In genomic region chr2:41832218-41832617, GRCh38 we compare ENCODE assay signal across 18 cellular contexts.
"Had no signal": no experiment of that assay in that cellular context is flagged by ENCODE, and none has a peak within 500 bp of the region (broad histone marks: within the 10 kb centered on the region; RNA-seq: fewer than 3 reads in every experiment).

No MANE protein-coding gene starts in this region.

- DNase-seq: effector CD4-positive, alpha-beta T cell; endodermal cell; erythroblast; foreskin keratinocyte; hippocampal formation; left colon; left ventricle myocardium superior; mesendoderm; naive B cell; occipital lobe; spleen; stimulated activated CD4-positive, alpha-beta T cell treated with anti-CD3 and anti-CD28 coated beads, Interleukin-15, amount 100 ng/mL, for 24 hours; stimulated activated CD4-positive, alpha-beta T cell treated with anti-CD3 and anti-CD28 coated beads, Interleukin-1b, Interleukin-23, amount 100 ng/mL, for 48 hours; stimulated activated CD4-positive, alpha-beta T cell treated with anti-CD3 and anti-CD28 coated beads, Interleukin-4, amount 100 ng/mL, for 24 hours; tibial artery; upper lobe of left lung had no signal

- ATAC-seq: foreskin keratinocyte; left colon; left ventricle myocardium superior; sciatic nerve; stimulated activated memory B cell treated with anti-CD40 and anti-IgM and Interleukin-4, amounts not matched to agents 10 μg/mL and 1 μg/mL and 100 μg/mL, for 72 hours had no signal
